1 cellular context compared by ENCODE assay signal in the genomic region with DNA sequence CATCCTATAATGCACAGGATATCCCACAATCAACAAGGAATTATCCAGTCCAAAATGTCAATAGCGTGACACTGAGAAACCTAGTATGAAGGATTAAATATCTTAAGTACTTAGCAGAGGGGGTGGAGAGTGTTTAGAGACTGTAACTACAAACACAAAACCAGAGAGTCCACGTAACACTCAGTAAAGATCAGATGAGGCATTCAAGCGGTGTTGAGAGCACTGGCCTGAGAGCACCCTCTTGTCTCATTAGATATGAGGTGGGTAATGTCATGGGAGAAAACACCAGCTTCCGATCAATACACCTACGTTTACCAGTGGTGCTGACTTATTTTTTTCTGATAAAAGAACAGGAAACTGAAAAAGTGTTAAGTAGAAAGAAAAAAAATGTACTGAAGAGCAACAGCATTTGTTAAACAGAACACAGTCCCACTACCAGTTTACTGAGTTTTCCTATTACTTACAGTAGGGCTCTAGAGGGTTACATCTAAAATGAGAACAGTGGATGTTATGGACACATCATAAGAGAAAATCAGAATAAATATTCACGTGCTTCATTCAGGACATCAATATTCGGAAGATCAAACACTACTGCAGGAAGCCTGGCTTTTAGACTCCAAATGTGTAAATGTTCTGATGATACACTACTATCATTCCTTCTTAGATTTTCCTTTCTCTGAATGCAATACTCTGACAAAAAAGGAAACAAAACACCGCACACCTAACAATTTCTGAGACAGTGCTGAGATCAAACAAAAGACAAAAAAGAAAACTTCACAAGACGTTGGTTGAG.
TF ChIP-seq lines count a peak whose summit lies in the region.

No MANE protein-coding gene starts in this region.

TF ChIP-seq in HepG2, 621 proteins besides CTCF, POLR2A, EP300 and RAD21:
- TF ChIP-seq ZFP36L1 (CRISPR knock-in tag; IDR thresholded peaks at IDR 0.05), result no peak
- TF ChIP-seq REXO4 (CRISPR knock-in tag; IDR thresholded peaks at IDR 0.05; ENCODE audit: borderline replicate concordance), result no peak
- TF ChIP-seq ZNF644 (CRISPR knock-in tag; IDR thresholded peaks at IDR 0.05; ENCODE audit: low read depth), result no peak
TF ChIP-seq in HepG2: peak in this region for 0.
